In the genomic region with DNA sequence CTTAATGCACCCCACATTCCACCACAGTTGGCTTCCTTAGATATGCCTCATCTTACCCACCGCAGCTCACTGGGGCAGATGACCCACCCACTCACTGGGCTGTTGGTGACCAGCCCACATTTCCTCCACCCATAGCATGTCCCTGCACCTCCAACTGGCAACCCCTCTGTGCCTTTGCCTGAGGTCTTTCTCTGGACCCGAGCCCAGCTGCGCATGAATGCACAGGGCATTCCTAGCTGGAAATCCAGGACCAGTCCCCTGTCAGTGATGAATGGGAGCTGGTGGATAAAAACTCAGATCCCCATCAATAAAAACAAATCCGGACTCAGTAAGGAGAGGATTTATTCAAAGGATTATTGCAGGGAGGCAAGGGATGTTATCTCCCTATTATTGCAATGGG, we compare ENCODE assay signal across 26 cellular contexts.
"Had no signal": no experiment of that assay in that cellular context is flagged by ENCODE, and none has a peak within 500 bp of the region (broad histone marks: within the 10 kb centered on the region; RNA-seq: fewer than 3 reads in every experiment).

No MANE protein-coding gene starts in this region.

- H3K4me3 ChIP-seq: left lung, lower lobe of right lung, mucosa of descending colon, ovary, right atrium auricular region, right lobe of liver, smooth muscle cell, stomach, testis, thyroid gland, transverse colon, upper lobe of left lung, vagina had no signal

- H3K36me3 ChIP-seq: left lung, lower lobe of right lung, ovary, right atrium auricular region, transverse colon, upper lobe of left lung, vagina had no signal

- H3K4me1 ChIP-seq: left lung, lower lobe of right lung, right atrium auricular region, stomach, testis, thyroid gland, upper lobe of left lung, vagina had no signal

- ATAC-seq: left colon; left lung; lower lobe of right lung; mucosa of descending colon; naive thymus-derived CD4-positive, alpha-beta T cell; natural killer cell treated with Interleukin-12 subunit alpha and Interleukin-12 subunit beta and Interleukin-15 and Interleukin-18, amount 100 ng/mL, for 72 hours; right lobe of liver; stimulated activated memory B cell treated with anti-CD40 and anti-IgM and Interleukin-4, amounts not matched to agents 10 μg/mL and 1 μg/mL and 100 μg/mL, for 72 hours; stimulated activated naive CD8-positive, alpha-beta T cell treated with anti-CD3 and anti-CD28 coated beads, Interleukin-15, Interleukin-2, amounts not matched to agents 100 U/mL and 50 U/mL, for 24 hours had no signal

- H3K27me3 ChIP-seq: left lung, ovary, right atrium auricular region, right lobe of liver, stomach, testis, thyroid gland, transverse colon, upper lobe of left lung, vagina had no signal

- H3K27ac ChIP-seq: left lung, lower lobe of right lung, ovary, right atrium auricular region, stomach, testis, thyroid gland, transverse colon, upper lobe of left lung, vagina had no signal

- H3K9me3 ChIP-seq: left lung, lower lobe of right lung, mucosa of descending colon, ovary, right atrium auricular region, right lobe of liver, stomach, testis, thyroid gland, transverse colon, upper lobe of left lung, vagina had no signal

- DNase-seq: hippocampal formation; kidney; left colon; left lung; lower lobe of right lung; mesendoderm; midbrain; mucosa of descending colon; naive thymus-derived CD4-positive, alpha-beta T cell; ovary; right lobe of liver; stimulated activated CD4-positive, alpha-beta T cell treated with anti-CD3 and anti-CD28 coated beads, Interleukin-1b, Interleukin-23, amount 100 ng/mL, for 48 hours; stimulated activated CD4-positive, alpha-beta T cell treated with anti-CD3 and anti-CD28 coated beads, Interleukin-2, amount 100 ng/mL, for 48 hours; stimulated activated CD4-positive, alpha-beta T cell treated with anti-CD3 and anti-CD28 coated beads, Interleukin-4, amount 100 ng/mL, for 4 hours; stimulated activated CD8-positive, alpha-beta memory T cell treated with anti-CD3 and anti-CD28 coated beads, Interleukin-4, amount 100 ng/mL, for 48 hours; stimulated activated naive CD8-positive, alpha-beta T cell treated with anti-CD3 and anti-CD28 coated beads, Interleukin-15, Interleukin-2, amounts not matched to agents 100 U/mL and 50 U/mL, for 24 hours; stomach; testis; thyroid gland; transverse colon; upper lobe of left lung had no signal
